In genomic region chr7:73905360-73905759, GRCh38 we compare ENCODE assay signal across 29 cellular contexts. TPM values are rescaled to one million over a fixed set of nuclear protein-coding genes. Genes with fewer than 3 reads are reported as not detected.
A peak's percentile ranks its signal among the peaks of the same experiment; 100 is the strongest.
DNase-seq lines count a peak whose midpoint lies in the region; ATAC-seq, FAIRE-seq and TF ChIP-seq lines count a peak whose summit lies in the region.
"Had no signal": no experiment of that assay in that cellular context is flagged by ENCODE, and none has a peak within 500 bp of the region (broad histone marks: within the 10 kb centered on the region; RNA-seq: fewer than 3 reads in every experiment).

No MANE protein-coding gene starts in this region.

- H3K4me3 ChIP-seq in NB4 (ENCODE audit: low read depth, low read length), result no peak overlapping the region
- H3K4me3 ChIP-seq: breast epithelium, colonic mucosa, heart left ventricle, PC-9, right lobe of liver, testis had no signal

- H3K4me3 Mint-ChIP-seq in stimulated activated naive B cell treated with anti-CD40 and anti-IgM and Interleukin-4, amounts not matched to agents 10 μg/mL and 1 μg/mL and 100 μg/mL, for 72 hours, result no peak overlapping the region
- H3K4me3 Mint-ChIP-seq: activated B cell treated with CpG ODN at 0.5 μM for 24 hours; activated naive CD4-positive, alpha-beta T cell treated with anti-CD3 and anti-CD28 coated beads for 36 hours; B cell; effector memory CD8-positive, alpha-beta T cell had no signal

- FAIRE-seq in HTR-8/SVneo (lab: Jason Lieb, UNC), result no peak

- no peaks in the 10 kb centered on the region for H3K9me3 Mint-ChIP-seq in stimulated activated naive B cell treated with anti-CD40 and anti-IgM and Interleukin-4, amounts not matched to agents 10 μg/mL and 1 μg/mL and 100 μg/mL, for 72 hours
- H3K9me3 Mint-ChIP-seq: activated B cell treated with CpG ODN at 0.5 μM for 24 hours; activated naive CD4-positive, alpha-beta T cell treated with anti-CD3 and anti-CD28 coated beads for 36 hours; effector memory CD8-positive, alpha-beta T cell had no signal

- H3K27me3 Mint-ChIP-seq in stimulated activated naive B cell treated with anti-CD40 and anti-IgM and Interleukin-4, amounts not matched to agents 10 μg/mL and 1 μg/mL and 100 μg/mL, for 72 hours, result no peaks in the 10 kb centered on the region

- H3K4me1 Mint-ChIP-seq in stimulated activated naive B cell treated with anti-CD40 and anti-IgM and Interleukin-4, amounts not matched to agents 10 μg/mL and 1 μg/mL and 100 μg/mL, for 72 hours, result peaks cover 8 to 23% of the 10 kb centered on the region in 2 donors

- DNase-seq in DMS 273 (lab: John Stamatoyannopoulos, UW; ENCODE audit: unreplicated experiment) (peak; percentile 92), NB4 (ENCODE audit: low read depth) (peak; percentile 33), ecto neural progenitor cell (ENCODE audit: low spot score) (peak; percentile 45), posterior vena cava (ENCODE audit: low spot score) (peak; percentile 62), HTR-8/SVneo (ENCODE audit: insufficient read length, low spot score) (no peak), kidney tubule cell (ENCODE audit: low spot score) (no peak)
- DNase-seq in stimulated activated naive B cell treated with anti-CD40 and anti-IgM and Interleukin-4, amounts not matched to agents 10 μg/mL and 1 μg/mL and 100 μg/mL, for 72 hours, result no peak
- DNase-seq: activated B cell treated with CpG ODN at 0.5 μM for 24 hours; activated CD4-positive, alpha-beta T cell treated with anti-CD3 and anti-CD28 coated beads, Interleukin-2, amount 50 U/mL, for 1 hour; activated naive CD4-positive, alpha-beta T cell treated with anti-CD3 and anti-CD28 coated beads for 36 hours; activated T-cell treated with anti-CD3 and anti-CD28 coated beads, Interleukin-2, amount 50 U/mL, for 48 hours; colonic mucosa; DMS79; effector memory CD8-positive, alpha-beta T cell; GF-D8; Karpas-422; NCI-H146; NCI-H524 treated with DMSO at 0.1 percent for 48 hours; PC-9; SHP77 treated with DMSO at 0.1 percent for 48 hours; stimulated activated naive CD4-positive, alpha-beta T cell treated with Interleukin-2 at 50 U/mL for 16 hours; testis had no signal

- TF ChIP-seq POLR2A in NB4 (IDR thresholded peaks at IDR 0.05; ENCODE audit: extremely low read depth, insufficient read length), result no peak

- no peak for ATAC-seq in stimulated activated naive B cell treated with anti-CD40 and anti-IgM and Interleukin-4, amounts not matched to agents 10 μg/mL and 1 μg/mL and 100 μg/mL, for 72 hours (replicated peaks)
- ATAC-seq in GM21786 (IDR thresholded peaks at IDR 0.05; ENCODE audit: unreplicated experiment), result no peak
- ATAC-seq: effector memory CD8-positive, alpha-beta T cell; heart left ventricle; left cardiac atrium; right lobe of liver had no signal

- no peak for TF ChIP-seq CTCF in NB4 (IDR thresholded peaks at IDR 0.05; ENCODE audit: low read depth, low read length)

- no peak overlapping the region for H3K27ac Mint-ChIP-seq in stimulated activated naive B cell treated with anti-CD40 and anti-IgM and Interleukin-4, amounts not matched to agents 10 μg/mL and 1 μg/mL and 100 μg/mL, for 72 hours
- H3K27ac Mint-ChIP-seq: activated B cell treated with CpG ODN at 0.5 μM for 24 hours; activated naive CD4-positive, alpha-beta T cell treated with anti-CD3 and anti-CD28 coated beads for 36 hours; B cell; effector memory CD8-positive, alpha-beta T cell; progenitor cell of endocrine pancreas had no signal

- intact Hi-C loops in posterior vena cava (cut with DNase I), result no loop called here

- H3K36me3 Mint-ChIP-seq in stimulated activated naive B cell treated with anti-CD40 and anti-IgM and Interleukin-4, amounts not matched to agents 10 μg/mL and 1 μg/mL and 100 μg/mL, for 72 hours, result no peaks in the 10 kb centered on the region

RNA-seq across cellular contexts. Expression of gene TMEM270, which starts 44.4 kb away (rescaled TPM):
- total RNA-seq in posterior vena cava, result not detected
- total RNA-seq: activated B cell treated with CpG ODN at 0.5 μM for 24 hours; activated naive CD4-positive, alpha-beta T cell treated with anti-CD3 and anti-CD28 coated beads for 36 hours; B cell; breast epithelium; colonic mucosa; heart left ventricle; left cardiac atrium; progenitor cell of endocrine pancreas; right lobe of liver had no signal

Comparison
In these comparisons a context has a peak if more than half of its experiments do, and no peak if none do; other contexts are left out.
1. DNase-seq: peak in DMS 273 (single experiment), NB4 (single experiment), ecto neural progenitor cell (single experiment) and posterior vena cava (single experiment); none in HTR-8/SVneo (single experiment), stimulated activated naive B cell treated with anti-CD40 and anti-IgM and Interleukin-4, amounts not matched to agents 10 μg/mL and 1 μg/mL and 100 μg/mL, for 72 hours (single experiment) and kidney tubule cell (single experiment).